In the genomic region with DNA sequence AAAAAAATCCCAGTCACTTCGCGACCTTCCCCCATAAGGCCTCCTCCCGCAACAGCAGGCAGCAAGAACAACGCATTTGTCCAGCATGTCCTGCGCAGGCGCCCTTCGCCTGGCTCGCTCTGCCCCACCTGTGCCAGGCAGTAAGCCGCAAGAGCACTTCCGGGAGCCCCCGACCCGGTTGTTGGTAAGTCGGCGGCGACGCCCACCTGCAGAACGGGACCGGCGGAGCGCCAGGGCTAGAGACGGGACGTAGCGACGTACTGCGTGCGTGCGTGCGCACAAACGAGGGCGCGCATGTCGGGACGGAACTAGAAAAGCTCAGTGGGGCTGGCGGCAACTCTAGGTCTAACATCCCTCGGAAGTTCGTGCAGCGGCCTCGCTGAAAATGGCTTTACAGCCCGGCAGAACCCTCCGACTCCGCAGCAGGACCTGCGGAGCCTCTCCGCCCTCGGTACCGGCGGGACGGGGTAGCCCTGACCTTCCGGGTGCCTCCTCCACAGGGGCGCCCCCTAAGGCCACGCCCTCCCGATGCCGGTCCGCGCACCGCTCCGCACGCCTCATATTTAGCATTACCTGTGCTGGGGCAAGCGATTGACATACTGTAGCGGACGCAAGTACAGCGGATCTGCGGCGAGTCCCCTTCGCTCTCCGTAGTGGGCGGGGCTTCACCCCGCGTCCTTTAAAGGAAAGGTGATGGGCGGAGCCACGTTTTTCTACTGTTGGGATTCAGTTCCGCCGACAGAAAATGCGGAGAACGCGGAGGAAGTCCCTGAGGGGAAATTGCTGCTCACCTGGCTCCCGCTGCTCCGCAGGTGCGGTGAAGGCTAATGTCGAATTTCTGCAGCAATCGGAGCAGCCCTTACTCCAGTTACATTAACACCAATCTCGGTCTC, we compare ENCODE assay signal across 8 cellular contexts. TPM values are rescaled to one million over a fixed set of nuclear protein-coding genes. Genes with fewer than 3 reads are reported as not detected.
DNase-seq lines count a peak whose midpoint lies in the region; ATAC-seq and TF ChIP-seq lines count a peak whose summit lies in the region.

A gene with protein sequence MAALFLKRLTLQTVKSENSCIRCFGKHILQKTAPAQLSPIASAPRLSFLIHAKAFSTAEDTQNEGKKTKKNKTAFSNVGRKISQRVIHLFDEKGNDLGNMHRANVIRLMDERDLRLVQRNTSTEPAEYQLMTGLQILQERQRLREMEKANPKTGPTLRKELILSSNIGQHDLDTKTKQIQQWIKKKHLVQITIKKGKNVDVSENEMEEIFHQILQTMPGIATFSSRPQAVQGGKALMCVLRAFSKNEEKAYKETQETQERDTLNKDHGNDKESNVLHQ (minus strand): TSS at position 629 of the 893 bp plus-strand sequence. CDS start 10,116 bp downstream, outside the sequence.

- DNase-seq in NCI-H187 treated with DMSO at 0.1 percent for 48 hours (lab: John Stamatoyannopoulos, UW): peak; percentile 61
- peak; percentile 79 to 96 for DNase-seq in ascending aorta (ENCODE audit: low spot score in 2 of 2)
- DNase-seq in right cardiac atrium: peak; percentile 95 to 98 (median 97)
- peak; percentile 94 for DNase-seq in putamen (ENCODE audit: low spot score)
- peak in 1 of 2 donors; percentile 97 for DNase-seq in vagina (ENCODE audit: extremely low spot score in 2 of 2)

- under 1% methylated on average over 81 of the region's 81 CpGs for WGBS in right cardiac atrium

- peak; percentile 69 for ATAC-seq in GM18499 (IDR thresholded peaks at IDR 0.05; ENCODE audit: insufficient read depth, unreplicated experiment)
- ATAC-seq in HG02943 (IDR thresholded peaks at IDR 0.05; ENCODE audit: low read depth, unreplicated experiment): peak; percentile 73
- ATAC-seq in right cardiac atrium: peak; percentile 95 to 96

- H3K4me1 ChIP-seq in ascending aorta (peaks cover 3 to 15% of the 10 kb centered on the region in 2 donors), right cardiac atrium (ENCODE audit: control insufficient read depth, insufficient read depth, low read length) (peaks cover 7% of the 10 kb centered on the region), vagina (peaks cover 39% of the 10 kb centered on the region)

- H3K9me3 ChIP-seq in ascending aorta (no peaks in the 10 kb centered on the region), right cardiac atrium (ENCODE audit: control insufficient read depth, low read length) (no peaks in the 10 kb centered on the region), vagina (no peaks in the 10 kb centered on the region)

- no peaks in the 10 kb centered on the region for H3K36me3 ChIP-seq in ascending aorta
- H3K36me3 ChIP-seq in vagina: no peaks in the 10 kb centered on the region

- H3K27me3 ChIP-seq in ascending aorta (no peaks in the 10 kb centered on the region), right cardiac atrium (ENCODE audit: control insufficient read depth, insufficient read depth) (no peaks in the 10 kb centered on the region), vagina (no peaks in the 10 kb centered on the region)

- H3K4me3 ChIP-seq in ascending aorta (peak within 1 kb of the TSS; percentile 93 to 99), right cardiac atrium (ENCODE audit: low read length) (peak within 1 kb of the TSS; percentile 77), vagina (peak within 1 kb of the TSS; percentile 82 to 85)

- peak in 1 of 2 donors; percentile 65 for TF ChIP-seq POLR2A in vagina (IDR thresholded peaks at IDR 0.05)

- intact Hi-C loops in T-helper 2 cell treated with Interferon-gamma antibody and Interleukin-4, amounts not matched to agents 100 ng/mL and 5 ng/mL, for 36 hours (cut with micrococcal nuclease): loop anchor here (1.0 to 10.0 kb wide), 7 partner anchors 24 to 1265 kb away; a partner anchor contains a TSS
- intact Hi-C loops in ascending aorta (cut with DNase I): loop anchor here (1.0 to 10.0 kb wide), 7 partner anchors 26 to 895 kb away; a partner anchor contains a TSS
- intact Hi-C loops in right cardiac atrium (cut with DNase I): no loop called here
- intact Hi-C loops in vagina (cut with DNase I): no loop called here

- H3K27ac ChIP-seq in ascending aorta (peak within 1 kb of the TSS; percentile 96 to 97), right cardiac atrium (ENCODE audit: low read length) (peak within 1 kb of the TSS; percentile 99), vagina (peak within 1 kb of the TSS; percentile 93)

- TF ChIP-seq CTCF in ascending aorta (IDR thresholded peaks at IDR 0.05): peak in 2 of 3 experiments; percentile 2 to 8
- no peak for TF ChIP-seq CTCF in vagina (IDR thresholded peaks at IDR 0.05)

RNA-seq across cellular contexts. Expression of the gene that starts here (rescaled TPM):
- 41.1 and 42.3 TPM in 2 replicates for total RNA-seq in T-helper 2 cell treated with Interferon-gamma antibody and Interleukin-4, amounts not matched to agents 100 ng/mL and 5 ng/mL, for 36 hours
- total RNA-seq in ascending aorta (23.6 TPM), right cardiac atrium (100 to 1,000 TPM; 102 to 157 (median 123) TPM), vagina (30.0 TPM)
- polyA plus RNA-seq in right cardiac atrium: 283 TPM

Comparison
In these comparisons a context has a peak if more than half of its experiments do, and no peak if none do; other contexts are left out.
1. CTCF ChIP-seq: peak in ascending aorta (2 of 3); none in vagina (0 of 3).
2. intact Hi-C loops: an anchor here in T-helper 2 cell treated with Interferon-gamma antibody and Interleukin-4, amounts not matched to agents 100 ng/mL and 5 ng/mL, for 36 hours (1.0 to 10.0 kb wide) and ascending aorta (1.0 to 10.0 kb wide); none called in right cardiac atrium and vagina.
3. Peak in every context shown above with its lines, with median percentiles within 50 percentile points of each other: ATAC-seq, H3K27ac ChIP-seq and H3K4me3 ChIP-seq.